8 cellular contexts compared by ENCODE assay signal in genomic region chr5:172188893-172189692, GRCh38. TPM values are rescaled to one million over a fixed set of nuclear protein-coding genes. Genes with fewer than 3 reads are reported as not detected.
A peak's percentile ranks its signal among the peaks of the same experiment; 100 is the strongest.
DNase-seq lines count a peak whose midpoint lies in the region; ATAC-seq, FAIRE-seq and TF ChIP-seq lines count a peak whose summit lies in the region.

No MANE protein-coding gene starts in this region.

- H3K36me3 ChIP-seq in ascending aorta (no peaks in the 10 kb centered on the region), lower lobe of right lung (no peaks in the 10 kb centered on the region), upper lobe of left lung (no peaks in the 10 kb centered on the region)

- intact Hi-C loops in cardiac septum (cut with DNase I) (loop anchor here (1.0 to 10.0 kb wide), 5 partner anchors 82 to 277 kb away; partner anchors contain the start of gene FBXW11), right cardiac atrium (cut with DNase I) (loop anchor here (2.0 to 10.0 kb wide), 6 partner anchors 82 to 277 kb away; partner anchors contain the start of gene UBTD2 (in 2 of the 4)), ascending aorta (cut with DNase I) (loop anchor here (1.0 to 10.0 kb wide), 7 partner anchors 82 to 868 kb away; partner anchors contain the start of genes CREBRF, FBXW11, FGF18 and SH3PXD2B), lower lobe of right lung (cut with DNase I) (no loop called here)

- H3K27me3 ChIP-seq in right cardiac atrium (ENCODE audit: control insufficient read depth, insufficient read depth) = no peaks in the 10 kb centered on the region
- H3K27me3 ChIP-seq in ascending aorta = no peaks in the 10 kb centered on the region
- H3K27me3 ChIP-seq in lower lobe of right lung (ENCODE audit: low read depth) = no peaks in the 10 kb centered on the region
- H3K27me3 ChIP-seq in upper lobe of left lung = no peaks in the 10 kb centered on the region

- no peak for ATAC-seq in right cardiac atrium
- ATAC-seq in lower lobe of right lung = no peak
- no peak for ATAC-seq in upper lobe of left lung (ENCODE audit: low FRiP score in 2 of 2)

- TF ChIP-seq CTCF in ascending aorta (IDR thresholded peaks at IDR 0.05) (no peak), lower lobe of right lung (IDR thresholded peaks at IDR 0.05) (peak; percentile 12), upper lobe of left lung (IDR thresholded peaks at IDR 0.05) (no peak)

- H3K9me3 ChIP-seq in right cardiac atrium (ENCODE audit: control insufficient read depth, low read length) (no peaks in the 10 kb centered on the region), ascending aorta (no peaks in the 10 kb centered on the region), lower lobe of right lung (no peaks in the 10 kb centered on the region), upper lobe of left lung (no peaks in the 10 kb centered on the region)

- no peak for FAIRE-seq in GM19239 (lab: Jason Lieb, UNC)

- no peak for TF ChIP-seq POLR2A in upper lobe of left lung (IDR thresholded peaks at IDR 0.05)

- 45% methylated on average over 30 of the region's 30 CpGs for WGBS in right cardiac atrium
- WGBS in upper lobe of left lung, 2 donors = 54% methylated on average over 30 of the region's 30 CpGs

- H3K4me3 ChIP-seq in right cardiac atrium (ENCODE audit: low read length) = no peak overlapping the region
- peak overlapping the region; percentile 61 to 80 for H3K4me3 ChIP-seq in ascending aorta
- H3K4me3 ChIP-seq in lower lobe of right lung = peak overlapping the region; percentile 99
- peak overlapping the region in 3 of 4 donors; percentile 87 to 98 (median 96) for H3K4me3 ChIP-seq in upper lobe of left lung

- peaks cover 3% of the 10 kb centered on the region for H3K4me1 ChIP-seq in right cardiac atrium (ENCODE audit: control insufficient read depth, insufficient read depth, low read length)
- H3K4me1 ChIP-seq in ascending aorta = peaks cover 0 to 8% of the 10 kb centered on the region in 2 donors
- peaks cover 30% of the 10 kb centered on the region for H3K4me1 ChIP-seq in lower lobe of right lung
- H3K4me1 ChIP-seq in upper lobe of left lung = peaks cover 16 to 31% (median 25%) of the 10 kb centered on the region in 4 donors

- peak; percentile 53 for DNase-seq in cardiac septum (ENCODE audit: low spot score)
- no peak for DNase-seq in right cardiac atrium
- DNase-seq in ascending aorta (ENCODE audit: low spot score in 2 of 2) = peak in 1 of 2 donors; percentile 51
- DNase-seq in lower lobe of right lung = no peak
- no peak for DNase-seq in upper lobe of left lung
- no peak for DNase-seq in GM19239 (ENCODE audit: insufficient read length, low spot score)
- no peak for DNase-seq in T1000 (lab: John Stamatoyannopoulos, UW)
- no peak for DNase-seq in stimulated activated CD4-positive, alpha-beta T cell treated with anti-CD3 and anti-CD28 coated beads, Interleukin-4, amount 100 ng/mL, for 4 hours

- H3K27ac ChIP-seq in right cardiac atrium (ENCODE audit: low read length) (no peak overlapping the region), ascending aorta (no peak overlapping the region), lower lobe of right lung (peak overlapping the region; percentile 94), upper lobe of left lung (peak overlapping the region in 1 of 4 donors; percentile 97)

- TF ChIP-seq EP300 in upper lobe of left lung (IDR thresholded peaks at IDR 0.05) = no peak

RNA-seq across cellular contexts. Expression of gene STK10, which starts 1.1 kb away (rescaled TPM):
- total RNA-seq in cardiac septum (12.1 TPM), right cardiac atrium (10 to 100 TPM; 10.1 to 15.7 (median 11.3) TPM), ascending aorta (18.4 TPM), lower lobe of right lung (72.5 TPM), upper lobe of left lung (100 to 1,000 TPM in 2 of 6 donors, 10 to 100 TPM in 4; 50.6 to 170 (median 60.5) TPM)
- 6.1 TPM for polyA plus RNA-seq in right cardiac atrium

RNA-seq across cellular contexts. Expression of gene EFCAB9, which starts 4.9 kb away (rescaled TPM):
- total RNA-seq in cardiac septum = not detected
- not detected for total RNA-seq in right cardiac atrium
- polyA plus RNA-seq in right cardiac atrium = not detected
- not detected for total RNA-seq in ascending aorta
- not detected for total RNA-seq in lower lobe of right lung
- not detected for total RNA-seq in upper lobe of left lung
